Comparison of ENCODE assay signal across 11 cellular contexts in genomic region chr16:87178977-87179376, GRCh38.
DNase-seq lines count a peak whose midpoint lies in the region; ATAC-seq lines count a peak whose summit lies in the region.
"Had no signal": no experiment of that assay in that cellular context is flagged by ENCODE, and none has a peak within 500 bp of the region (broad histone marks: within the 10 kb centered on the region; RNA-seq: fewer than 3 reads in every experiment).

No MANE protein-coding gene starts in this region.

- ATAC-seq in left cardiac atrium, result peak; percentile 62 to 67
- ATAC-seq in GM21423 (IDR thresholded peaks at IDR 0.05; ENCODE audit: unreplicated experiment), result no peak
- ATAC-seq: activated naive CD4-positive, alpha-beta T cell treated with anti-CD3 and anti-CD28 coated beads, Interleukin-2, amount 50 U/mL, for 72 hours had no signal

- peak; percentile 65 for DNase-seq in H4 (ENCODE audit: low spot score)
- peak; percentile 81 for DNase-seq in UCSD-AML1 (lab: John Stamatoyannopoulos, UW; ENCODE audit: unreplicated experiment)
- peak; percentile 79 for DNase-seq in left cardiac atrium
- DNase-seq in retina, result peak; percentile 20
- DNase-seq in activated T-cell treated with anti-CD3 and anti-CD28 coated beads, Interleukin-2, amount 50 U/mL, for 48 hours, result no peak
- DNase-seq in AG08395 (ENCODE audit: low spot score), result no peak
- no peak for DNase-seq in nucleus accumbens (lab: John Stamatoyannopoulos, UW)
- DNase-seq: CD8-positive, alpha-beta memory T cell; NCI-H2081 treated with DMSO at 0.1 percent for 48 hours had no signal

- intact Hi-C loops in left cardiac atrium (cut with DNase I), result no loop called here

Comparison
In these comparisons a context has a peak if more than half of its experiments do, and no peak if none do; other contexts are left out.
1. DNase-seq: peak in H4 (single experiment), UCSD-AML1 (single experiment), left cardiac atrium (single experiment) and retina (single experiment); none in activated T-cell treated with anti-CD3 and anti-CD28 coated beads, Interleukin-2, amount 50 U/mL, for 48 hours (0 of 2), AG08395 (single experiment) and nucleus accumbens (0 of 56).